In the genomic region with DNA sequence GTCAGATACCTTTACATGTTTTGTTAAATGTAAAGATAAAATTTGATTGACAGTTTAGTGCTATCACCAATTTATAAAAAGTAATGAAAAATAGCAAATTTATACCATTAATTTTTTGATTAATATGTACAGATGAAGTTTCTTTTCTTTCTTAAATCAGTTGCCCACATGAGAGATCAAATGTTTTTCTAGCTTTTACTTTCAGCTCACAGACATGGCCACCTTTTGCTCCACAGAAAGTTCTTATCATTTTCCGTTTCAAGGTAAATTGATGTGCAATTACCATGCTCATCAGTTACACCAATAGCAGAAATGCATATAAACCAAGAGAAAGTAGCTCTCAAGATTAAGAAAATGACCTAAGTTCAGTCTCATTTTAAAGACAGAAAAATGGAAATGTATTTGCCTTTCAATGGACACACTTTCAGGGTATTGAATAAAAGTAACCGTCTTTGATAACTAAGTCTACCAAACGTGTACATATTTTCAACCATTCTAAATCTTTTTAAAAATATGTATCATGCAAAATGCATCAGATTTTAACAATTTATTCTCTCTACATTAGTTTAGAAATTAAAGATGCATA, we compare ENCODE assay signal across 15 cellular contexts. TPM values are rescaled to one million over a fixed set of nuclear protein-coding genes. Genes with fewer than 3 reads are reported as not detected.
DNase-seq lines count a peak whose midpoint lies in the region; ATAC-seq, FAIRE-seq and TF ChIP-seq lines count a peak whose summit lies in the region.
"Had no signal": no experiment of that assay in that cellular context is flagged by ENCODE, and none has a peak within 500 bp of the region (broad histone marks: within the 10 kb centered on the region; RNA-seq: fewer than 3 reads in every experiment).

No MANE protein-coding gene starts in this region.

- POLR2A ChIA-PET in activated CD8-positive, alpha-beta T cell treated with anti-CD3 and anti-CD28 coated beads for 36 hours (lab: Charles Lee) = interaction anchor here (0.5 to 1.0 kb wide), 4 partner anchors 9 to 17 kb away, joined by 3 read pairs; a partner anchor contains a TSS

- FAIRE-seq in islet of Langerhans (lab: Jason Lieb, UNC) = peak; percentile 24
- FAIRE-seq: bronchial epithelial cell had no signal

- H3K4me1 Mint-ChIP-seq in activated naive CD4-positive, alpha-beta T cell treated with anti-CD3 and anti-CD28 coated beads, Interleukin-2, amount 50 U/mL, for 24 hours = peaks cover 25% of the 10 kb centered on the region
- peaks cover 24% of the 10 kb centered on the region for H3K4me1 Mint-ChIP-seq in activated CD8-positive, alpha-beta T cell treated with anti-CD3 and anti-CD28 coated beads for 36 hours (ENCODE audit: low read depth)
- H3K4me1 Mint-ChIP-seq in glutamatergic neuron (ENCODE audit: low read depth, unreplicated experiment) = peaks cover 5% of the 10 kb centered on the region

- intact Hi-C loops in activated CD8-positive, alpha-beta T cell treated with anti-CD3 and anti-CD28 coated beads for 36 hours (cut with micrococcal nuclease) = no loop called here

- H3K27me3 Mint-ChIP-seq in activated naive CD4-positive, alpha-beta T cell treated with anti-CD3 and anti-CD28 coated beads, Interleukin-2, amount 50 U/mL, for 24 hours = peaks cover 2% of the 10 kb centered on the region
- peaks cover 14% of the 10 kb centered on the region for H3K27me3 Mint-ChIP-seq in activated CD8-positive, alpha-beta T cell treated with anti-CD3 and anti-CD28 coated beads for 36 hours
- peaks cover 3% of the 10 kb centered on the region for H3K27me3 Mint-ChIP-seq in glutamatergic neuron (ENCODE audit: unreplicated experiment)

- H3K27ac Mint-ChIP-seq in activated naive CD4-positive, alpha-beta T cell treated with anti-CD3 and anti-CD28 coated beads, Interleukin-2, amount 50 U/mL, for 24 hours = peak overlapping the region; percentile 46
- peak overlapping the region; percentile 98 for H3K27ac Mint-ChIP-seq in activated CD8-positive, alpha-beta T cell treated with anti-CD3 and anti-CD28 coated beads for 36 hours
- H3K27ac Mint-ChIP-seq in glutamatergic neuron (ENCODE audit: unreplicated experiment) = no peak overlapping the region

- no peak for DNase-seq in activated naive CD4-positive, alpha-beta T cell treated with anti-CD3 and anti-CD28 coated beads, Interleukin-2, amount 50 U/mL, for 16 hours
- no peak for DNase-seq in activated CD8-positive, alpha-beta T cell treated with anti-CD3 and anti-CD28 coated beads for 36 hours
- DNase-seq in glutamatergic neuron (no peak), SKM-1 (lab: John Stamatoyannopoulos, UW; ENCODE audit: unreplicated experiment) (no peak), AG20443 (ENCODE audit: low spot score) (no peak)
- DNase-seq: activated gamma-delta T cell treated with Interleukin-2 at 50 U/mL for 16 hours; effector memory CD4-positive, alpha-beta T cell; gastrocnemius medialis; NCI-H345; SW 1271 had no signal

- TF ChIP-seq CTCF in activated CD8-positive, alpha-beta T cell treated with anti-CD3 and anti-CD28 coated beads for 36 hours (IDR thresholded peaks at IDR 0.05) = no peak
- no peak for TF ChIP-seq CTCF in glutamatergic neuron (IDR thresholded peaks at IDR 0.05; ENCODE audit: partially characterized antibody, unreplicated experiment)

- H3K36me3 Mint-ChIP-seq in activated naive CD4-positive, alpha-beta T cell treated with anti-CD3 and anti-CD28 coated beads, Interleukin-2, amount 50 U/mL, for 24 hours = no peaks in the 10 kb centered on the region
- H3K36me3 Mint-ChIP-seq in activated CD8-positive, alpha-beta T cell treated with anti-CD3 and anti-CD28 coated beads for 36 hours (ENCODE audit: low read depth) = no peaks in the 10 kb centered on the region
- no peaks in the 10 kb centered on the region for H3K36me3 Mint-ChIP-seq in glutamatergic neuron (ENCODE audit: unreplicated experiment)

- CTCF ChIA-PET in activated CD8-positive, alpha-beta T cell treated with anti-CD3 and anti-CD28 coated beads for 36 hours (lab: Charles Lee) = interaction anchor here (1.0 to 5.8 kb wide), 5 partner anchors 12 to 727 kb away, joined by 3 to 43 read pairs (median 3); no protein-coding TSS in a partner anchor

- peak overlapping the region; percentile 97 for H3K4me3 Mint-ChIP-seq in activated naive CD4-positive, alpha-beta T cell treated with anti-CD3 and anti-CD28 coated beads, Interleukin-2, amount 50 U/mL, for 24 hours
- peak overlapping the region; percentile 88 for H3K4me3 Mint-ChIP-seq in activated CD8-positive, alpha-beta T cell treated with anti-CD3 and anti-CD28 coated beads for 36 hours
- H3K4me3 Mint-ChIP-seq in glutamatergic neuron (ENCODE audit: unreplicated experiment) = no peak overlapping the region

- H3K9me3 Mint-ChIP-seq in activated naive CD4-positive, alpha-beta T cell treated with anti-CD3 and anti-CD28 coated beads, Interleukin-2, amount 50 U/mL, for 24 hours = no peaks in the 10 kb centered on the region
- no peaks in the 10 kb centered on the region for H3K9me3 Mint-ChIP-seq in activated CD8-positive, alpha-beta T cell treated with anti-CD3 and anti-CD28 coated beads for 36 hours
- peaks cover 2% of the 10 kb centered on the region for H3K9me3 Mint-ChIP-seq in glutamatergic neuron (ENCODE audit: unreplicated experiment)

- ATAC-seq in activated CD8-positive, alpha-beta T cell treated with anti-CD3 and anti-CD28 coated beads for 36 hours = no peak
- ATAC-seq in GM18873 (IDR thresholded peaks at IDR 0.05; ENCODE audit: low FRiP score, unreplicated experiment) = no peak
- ATAC-seq: activated CD4-positive, CD25-positive, alpha-beta regulatory T cell treated with anti-CD3 and anti-CD28 coated beads, Interleukin-2, amount 50 U/mL, for 24 hours; gastrocnemius medialis had no signal

RNA-seq across cellular contexts. Expression of a gene that starts 16.6 kb away (rescaled TPM):
- 10 to 100 TPM; 29.9 to 30.2 TPM for total RNA-seq in activated CD8-positive, alpha-beta T cell treated with anti-CD3 and anti-CD28 coated beads for 36 hours
- total RNA-seq in glutamatergic neuron (ENCODE audit: unreplicated experiment) = 31.3 TPM

RNA-seq across cellular contexts. Expression of a gene that starts 52.7 kb away (rescaled TPM):
- 1 to 10 TPM in 1 of 2 experiments, under 1 TPM in 1; 0.40 to 1.0 TPM for total RNA-seq in activated CD8-positive, alpha-beta T cell treated with anti-CD3 and anti-CD28 coated beads for 36 hours
- 1.1 TPM for total RNA-seq in glutamatergic neuron (ENCODE audit: unreplicated experiment)
